ENCODE assay signal across 17 cellular contexts in the genomic region with DNA sequence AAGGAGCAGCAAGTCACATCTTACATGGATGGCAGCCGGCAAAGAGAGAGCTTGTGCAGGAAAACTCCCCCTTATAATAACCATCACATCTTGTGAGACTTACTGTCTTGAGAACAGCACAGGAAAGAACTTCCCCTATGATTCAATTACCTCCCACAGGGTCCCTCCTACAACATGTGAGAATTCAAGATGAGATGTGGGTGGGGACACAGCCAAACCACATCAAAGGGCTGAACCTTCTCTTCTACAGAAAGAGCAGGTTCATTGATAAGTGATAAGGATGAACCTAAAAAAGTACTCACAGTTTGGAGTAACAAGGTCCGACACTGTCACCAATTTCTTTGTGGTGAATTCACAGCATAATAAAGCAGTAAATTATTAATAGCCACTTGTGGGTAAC.
DNase-seq lines count a peak whose midpoint lies in the region; ATAC-seq and TF ChIP-seq lines count a peak whose summit lies in the region.
"Had no signal": no experiment of that assay in that cellular context is flagged by ENCODE, and none has a peak within 500 bp of the region (broad histone marks: within the 10 kb centered on the region; RNA-seq: fewer than 3 reads in every experiment).

No MANE protein-coding gene starts in this region.

- H3K36me3 ChIP-seq in upper lobe of left lung, result no peaks in the 10 kb centered on the region
- H3K36me3 ChIP-seq: breast epithelium had no signal

- TF ChIP-seq EP300 in upper lobe of left lung (IDR thresholded peaks at IDR 0.05), result no peak

- no peak for TF ChIP-seq CTCF in GM12865 (IDR thresholded peaks at IDR 0.05; ENCODE audit: insufficient read depth, low read depth, low read length, missing control alignments)
- TF ChIP-seq CTCF in upper lobe of left lung (IDR thresholded peaks at IDR 0.05), result no peak
- TF ChIP-seq CTCF in mesothelial cell of epicardium (IDR thresholded peaks at IDR 0.05; ENCODE audit: unreplicated experiment), result no peak

- H3K27me3 ChIP-seq in upper lobe of left lung, result no peaks in the 10 kb centered on the region
- H3K27me3 ChIP-seq: breast epithelium had no signal

- no peak overlapping the region for H3K4me3 Mint-ChIP-seq in mesothelial cell of epicardium
- H3K4me3 Mint-ChIP-seq: activated naive CD8-positive, alpha-beta T cell; naive B cell had no signal

- H3K27me3 Mint-ChIP-seq in mesothelial cell of epicardium (ENCODE audit: low read depth), result no peaks in the 10 kb centered on the region
- H3K27me3 Mint-ChIP-seq: activated naive CD8-positive, alpha-beta T cell; naive B cell had no signal

- no peaks in the 10 kb centered on the region for H3K4me1 Mint-ChIP-seq in mesothelial cell of epicardium
- H3K4me1 Mint-ChIP-seq: naive B cell had no signal

- no peaks in the 10 kb centered on the region for H3K36me3 Mint-ChIP-seq in mesothelial cell of epicardium
- H3K36me3 Mint-ChIP-seq: activated naive CD8-positive, alpha-beta T cell; naive B cell had no signal

- H3K27ac Mint-ChIP-seq in mesothelial cell of epicardium, result no peak overlapping the region
- H3K27ac Mint-ChIP-seq: activated naive CD8-positive, alpha-beta T cell; naive B cell had no signal

- H3K4me3 ChIP-seq in GM12865 (ENCODE audit: low read depth, low read length), result no peak overlapping the region
- H3K4me3 ChIP-seq in upper lobe of left lung, result no peak overlapping the region
- H3K4me3 ChIP-seq: breast epithelium had no signal

- no peak overlapping the region for H3K27ac ChIP-seq in upper lobe of left lung
- H3K27ac ChIP-seq: breast epithelium had no signal

- DNase-seq in GM12865 (ENCODE audit: low read depth), result peak; percentile 7
- no peak for DNase-seq in upper lobe of left lung
- DNase-seq in mesothelial cell of epicardium (ENCODE audit: low spot score in 2 of 2, unreplicated experiment in 2 of 2), result no peak
- DNase-seq in NCI-H82 treated with DMSO at 0.1 percent for 48 hours (lab: John Stamatoyannopoulos, UW; ENCODE audit: unreplicated experiment), result no peak
- DNase-seq: activated T-cell treated with anti-CD3 and anti-CD28 coated beads, Interleukin-2, amount 50 U/mL, for 1 hour; COR-L47; naive B cell; NCI-H2081; NCI-H774; posterior cingulate gyrus; stimulated activated naive CD4-positive, alpha-beta T cell treated with Interleukin-2 at 50 U/mL for 16 hours had no signal

- 41 to 46% methylated on average over 2 of the region's 2 CpGs for WGBS in upper lobe of left lung, 2 donors

- no peak for TF ChIP-seq POLR2A in upper lobe of left lung (IDR thresholded peaks at IDR 0.05)

- peaks cover 5% of the 10 kb centered on the region for H3K9me3 Mint-ChIP-seq in mesothelial cell of epicardium

- no peaks in the 10 kb centered on the region for H3K4me1 ChIP-seq in upper lobe of left lung
- H3K4me1 ChIP-seq: breast epithelium had no signal

- H3K9me3 ChIP-seq in upper lobe of left lung, result no peaks in the 10 kb centered on the region
- H3K9me3 ChIP-seq: breast epithelium had no signal

- ATAC-seq in GM18868 (IDR thresholded peaks at IDR 0.05; ENCODE audit: unreplicated experiment) (peak; percentile 94), HG02623 (IDR thresholded peaks at IDR 0.05; ENCODE audit: unreplicated experiment) (peak; percentile 59), HG03432 (IDR thresholded peaks at IDR 0.05; ENCODE audit: unreplicated experiment) (peak; percentile 92), upper lobe of left lung (ENCODE audit: low FRiP score in 2 of 2) (no peak), GM21737 (IDR thresholded peaks at IDR 0.05; ENCODE audit: unreplicated experiment) (no peak)

Comparison
In these comparisons a context has a peak if more than half of its experiments do, and no peak if none do; other contexts are left out.
1. ATAC-seq: peak in GM18868 (single experiment), HG02623 (single experiment) and HG03432 (single experiment); none in upper lobe of left lung (0 of 2) and GM21737 (single experiment).